In genomic region chr21:46121286-46122221, GRCh38 we compare ENCODE assay signal across 16 cellular contexts. TPM values are rescaled to one million over a fixed set of nuclear protein-coding genes. Genes with fewer than 3 reads are reported as not detected.
DNase-seq lines count a peak whose midpoint lies in the region; ATAC-seq and TF ChIP-seq lines count a peak whose summit lies in the region.
"Had no signal": no experiment of that assay in that cellular context is flagged by ENCODE, and none has a peak within 500 bp of the region (broad histone marks: within the 10 kb centered on the region; RNA-seq: fewer than 3 reads in every experiment).

No MANE protein-coding gene starts in this region.

- intact Hi-C loops in left colon (cut with DNase I, micrococcal nuclease), result loop anchor here in 1 of 2 donors (10.0 kb wide), 1 partner anchor 137 kb away; the partner anchor contains the start of gene COL6A1

- H3K27ac ChIP-seq in suprapubic skin (no peak overlapping the region), substantia nigra (ENCODE audit: low read depth, low read length, poor library complexity, severe bottlenecking) (no peak overlapping the region)

- ATAC-seq in left colon, result no peak
- ATAC-seq: activated CD4-positive, CD25-positive, alpha-beta regulatory T cell treated with anti-CD3 and anti-CD28 coated beads, Interleukin-2, amount 50 U/mL, for 24 hours had no signal

- H3K27ac Mint-ChIP-seq in activated T-cell treated with anti-CD3 and anti-CD28 coated beads, Interleukin-2, amount 50 U/mL, for 24 hours, result no peak overlapping the region
- H3K27ac Mint-ChIP-seq: IgD-negative memory B cell, memory B cell had no signal

- TF ChIP-seq CTCF in suprapubic skin (IDR thresholded peaks at IDR 0.05), result no peak

- no peaks in the 10 kb centered on the region for H3K9me3 Mint-ChIP-seq in activated T-cell treated with anti-CD3 and anti-CD28 coated beads, Interleukin-2, amount 50 U/mL, for 24 hours

- no peaks in the 10 kb centered on the region for H3K4me1 Mint-ChIP-seq in activated T-cell treated with anti-CD3 and anti-CD28 coated beads, Interleukin-2, amount 50 U/mL, for 24 hours (ENCODE audit: low read depth)
- H3K4me1 Mint-ChIP-seq: IgD-negative memory B cell had no signal

- H3K36me3 Mint-ChIP-seq in activated T-cell treated with anti-CD3 and anti-CD28 coated beads, Interleukin-2, amount 50 U/mL, for 24 hours (ENCODE audit: low read depth), result no peaks in the 10 kb centered on the region
- H3K36me3 Mint-ChIP-seq: IgD-negative memory B cell, memory B cell had no signal

- H3K4me1 ChIP-seq in suprapubic skin, result peaks cover 2% of the 10 kb centered on the region

- WGBS in suprapubic skin, result 89% methylated on average over 13 of the region's 29 CpGs

- H3K4me3 ChIP-seq in suprapubic skin, result no peak overlapping the region

- no peaks in the 10 kb centered on the region for H3K27me3 Mint-ChIP-seq in activated T-cell treated with anti-CD3 and anti-CD28 coated beads, Interleukin-2, amount 50 U/mL, for 24 hours
- H3K27me3 Mint-ChIP-seq: IgD-negative memory B cell had no signal

- H3K36me3 ChIP-seq in suprapubic skin, result peaks cover 91% of the 10 kb centered on the region

- no peak overlapping the region for H3K4me3 Mint-ChIP-seq in activated T-cell treated with anti-CD3 and anti-CD28 coated beads, Interleukin-2, amount 50 U/mL, for 24 hours
- H3K4me3 Mint-ChIP-seq: IgD-negative memory B cell, memory B cell had no signal

- TF ChIP-seq EP300 in suprapubic skin (IDR thresholded peaks at IDR 0.05), result no peak

- DNase-seq in activated T-cell treated with anti-CD3 and anti-CD28 coated beads, Interleukin-2, amount 50 U/mL, for 24 hours, result peak; percentile 19
- DNase-seq in activated T-cell treated with anti-CD3 and anti-CD28 coated beads, Interleukin-2, amount 50 U/mL, for 48 hours, result no peak
- DNase-seq in activated CD8-positive, alpha-beta memory T cell treated with anti-CD3 and anti-CD28 coated beads, Interleukin-2, amount 50 U/mL, for 4 hours, result peak; percentile 13
- peak; percentile 1 to 21 for DNase-seq in left colon
- peak; percentile 64 to 77 for DNase-seq in suprapubic skin (ENCODE audit: low spot score in 2 of 2)
- DNase-seq in substantia nigra (lab: John Stamatoyannopoulos, UW), result no peak
- DNase-seq in NCI-H774 (lab: John Stamatoyannopoulos, UW), result no peak
- DNase-seq in GM03348 (ENCODE audit: low spot score), result no peak
- DNase-seq: DND-41; effector CD8-positive, alpha-beta T cell; NCI-H146; NCI-H69 had no signal

- H3K9me3 ChIP-seq in suprapubic skin, result no peaks in the 10 kb centered on the region

- TF ChIP-seq POLR2A in suprapubic skin (IDR thresholded peaks at IDR 0.05), result no peak

- H3K27me3 ChIP-seq in suprapubic skin, result no peaks in the 10 kb centered on the region

RNA-seq across cellular contexts. Expression of gene COL6A2, which starts 23.6 kb away (rescaled TPM):
- 100 to 1,000 TPM in 1 of 2 donors, 10 to 100 TPM in 1; 65.5 to 193 TPM for total RNA-seq in left colon
- 100 to 1,000 TPM in 3 of 4 donors, 10 to 100 TPM in 1; 88.9 to 150 (median 126) TPM for total RNA-seq in suprapubic skin

RNA-seq across cellular contexts. Expression of gene FTCD, which starts 33.8 kb away (rescaled TPM):
- total RNA-seq in left colon (under 1 TPM; 0.22 to 0.52 TPM), suprapubic skin (not detected)
- total RNA-seq: SK-MEL-5 had no signal

Comparison
In these comparisons a context has a peak if more than half of its experiments do, and no peak if none do; other contexts are left out.
1. DNase-seq: peak in activated T-cell treated with anti-CD3 and anti-CD28 coated beads, Interleukin-2, amount 50 U/mL, for 24 hours (single experiment), activated CD8-positive, alpha-beta memory T cell treated with anti-CD3 and anti-CD28 coated beads, Interleukin-2, amount 50 U/mL, for 4 hours (single experiment), left colon (2 of 2) and suprapubic skin (2 of 2); none in activated T-cell treated with anti-CD3 and anti-CD28 coated beads, Interleukin-2, amount 50 U/mL, for 48 hours (0 of 2), substantia nigra (0 of 49), NCI-H774 (single experiment) and GM03348 (single experiment).